In genomic region chr22:22678970-22679369, GRCh38 we compare ENCODE assay signal across 26 cellular contexts. TPM values are rescaled to one million over a fixed set of nuclear protein-coding genes. Genes with fewer than 3 reads are reported as not detected.
"Had no signal": no experiment of that assay in that cellular context is flagged by ENCODE, and none has a peak within 500 bp of the region (broad histone marks: within the 10 kb centered on the region; RNA-seq: fewer than 3 reads in every experiment).

No MANE protein-coding gene starts in this region.

- H3K4me3 ChIP-seq: MG63 had no signal

- H3K9me2 ChIP-seq: SK-N-SH had no signal

- H3K9me3 ChIP-seq: MG63, SK-N-SH had no signal

- H3K27me3 ChIP-seq: MG63 had no signal

- ATAC-seq: Panc1, PC-3, T-cell had no signal

- H3K9ac ChIP-seq: SK-N-SH had no signal

- H3K4me2 ChIP-seq: SK-N-SH had no signal

- H3K36me3 ChIP-seq: MG63 had no signal

- DNase-seq: Karpas-422, KG1, MG63, NCI-H1092, NCI-H1105 treated with DMSO at 0.1 percent for 48 hours, NCI-H1417 treated with DMSO at 0.1 percent for 48 hours, NCI-H146, NCI-H1694 treated with DMSO at 0.1 percent for 48 hours, NCI-H1930, NCI-H2081, NCI-H2107, NCI-H2227 treated with DMSO at 0.1 percent for 48 hours, NCI-H524, NCI-H69, NCI-H774, PC-3, SHP77, SK-N-SH, SW 1271, T-cell had no signal

- H3K27ac ChIP-seq: HL-60, RWPE1 had no signal

RNA-seq across cellular contexts. Expression of gene GGTLC2, which starts 34.6 kb away (rescaled TPM):
- total RNA-seq: NCI-H460, OCI-LY7, PC-3, SK-MEL-5, T-cell had no signal
- polyA plus RNA-seq: SK-N-SH had no signal
